ENCODE assay signal across 25 cellular contexts in the genomic region with DNA sequence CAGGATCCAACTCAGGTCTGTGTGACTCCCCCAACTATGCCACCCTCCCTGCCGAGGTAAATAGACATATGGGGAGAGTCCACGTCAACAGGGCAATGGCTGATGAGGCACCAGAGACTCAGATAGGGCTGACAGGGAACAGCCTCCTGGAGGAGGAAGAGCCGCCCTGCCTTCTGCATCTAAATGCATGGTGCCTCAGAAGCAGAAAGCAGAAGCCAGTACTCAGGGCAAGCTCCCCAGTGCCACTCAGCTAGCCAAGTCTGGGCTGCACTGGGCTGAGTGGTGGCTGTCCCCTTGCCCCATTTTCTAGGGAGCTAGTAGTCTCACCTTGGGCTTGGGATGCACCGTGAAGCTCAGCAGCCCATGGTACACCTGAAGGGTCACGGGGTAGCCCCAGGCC.
"Had no signal": no experiment of that assay in that cellular context is flagged by ENCODE, and none has a peak within 500 bp of the region (broad histone marks: within the 10 kb centered on the region; RNA-seq: fewer than 3 reads in every experiment).

No MANE protein-coding gene starts in this region.

- H3K27ac ChIP-seq: ascending aorta, body of pancreas, Peyer's patch, SJSA1 had no signal

- ATAC-seq: activated CD4-positive, CD25-positive, alpha-beta regulatory T cell treated with anti-CD3 and anti-CD28 coated beads, Interleukin-2, amount 50 U/mL, for 24 hours; activated naive CD4-positive, alpha-beta T cell treated with anti-CD3 and anti-CD28 coated beads, Interleukin-2, amount 50 U/mL, for 72 hours; activated naive CD8-positive, alpha-beta T cell treated with anti-CD3 and anti-CD28 coated beads, Interleukin-2, amount 50 U/mL, for 24 hours; activated T-cell treated with anti-CD3 and anti-CD28 coated beads, Interleukin-2, amount 50 U/mL, for 4 hours; body of pancreas; SK-N-SH treated with all-trans-retinoic acid at 6 μM for 48 hours had no signal

- H3K4me3 ChIP-seq: ascending aorta, body of pancreas, Peyer's patch, SJSA1 had no signal

- H3K4me3 Mint-ChIP-seq: activated naive CD8-positive, alpha-beta T cell treated with anti-CD3 and anti-CD28 coated beads, Interleukin-2, amount 50 U/mL, for 24 hours; activated T-cell treated with anti-CD3 and anti-CD28 coated beads, Interleukin-2, amount 50 U/mL, for 4 hours had no signal

- H3K9me3 ChIP-seq: ascending aorta, body of pancreas, Peyer's patch, SJSA1 had no signal

- DNase-seq: activated CD4-positive, alpha-beta T cell treated with anti-CD3 and anti-CD28 coated beads for 4 hours; activated CD4-positive, alpha-beta T cell treated with anti-CD3 and anti-CD28 coated beads, Interleukin-2, amount 50 U/mL, for 4 hours; activated CD8-positive, alpha-beta memory T cell treated with anti-CD3 and anti-CD28 coated beads for 24 hours; activated effector memory CD4-positive, alpha-beta T cell treated with anti-CD3 and anti-CD28 coated beads, Interleukin-2, amount 50 U/mL, for 16 hours; activated naive CD4-positive, alpha-beta T cell treated with Interleukin-2 at 50 U/mL for 16 hours; activated naive CD8-positive, alpha-beta T cell treated with anti-CD3 and anti-CD28 coated beads, Interleukin-2, amount 50 U/mL, for 24 hours; activated T-cell treated with anti-CD3 and anti-CD28 coated beads, Interleukin-2, amount 50 U/mL, for 4 hours; amniotic stem cell; body of pancreas; central memory CD4-positive, alpha-beta T cell; Kasumi-1; NCI-H1048; NCI-H146; NCI-H187 treated with DMSO at 0.1 percent for 48 hours; NCI-H2081 treated with DMSO at 0.1 percent for 48 hours; NCI-H446; NCI-H524; Peyer's patch; SHP77; SW 1271 had no signal

- H3K27me3 Mint-ChIP-seq: activated naive CD8-positive, alpha-beta T cell treated with anti-CD3 and anti-CD28 coated beads, Interleukin-2, amount 50 U/mL, for 24 hours had no signal

- H3K4me1 ChIP-seq: ascending aorta, body of pancreas, Peyer's patch, SJSA1 had no signal

- H3K4me1 Mint-ChIP-seq: activated naive CD8-positive, alpha-beta T cell treated with anti-CD3 and anti-CD28 coated beads, Interleukin-2, amount 50 U/mL, for 24 hours had no signal

- H3K27me3 ChIP-seq: ascending aorta, body of pancreas, Peyer's patch, SJSA1 had no signal

- H3K9me3 Mint-ChIP-seq: activated naive CD4-positive, alpha-beta T cell treated with anti-CD3 and anti-CD28 coated beads, Interleukin-2, amount 50 U/mL, for 72 hours; activated naive CD8-positive, alpha-beta T cell treated with anti-CD3 and anti-CD28 coated beads, Interleukin-2, amount 50 U/mL, for 24 hours; activated T-cell treated with anti-CD3 and anti-CD28 coated beads, Interleukin-2, amount 50 U/mL, for 4 hours had no signal

- H3K27ac Mint-ChIP-seq: activated naive CD8-positive, alpha-beta T cell treated with anti-CD3 and anti-CD28 coated beads, Interleukin-2, amount 50 U/mL, for 24 hours had no signal
